ENCODE assay signal across 3 cellular contexts in the genomic region with DNA sequence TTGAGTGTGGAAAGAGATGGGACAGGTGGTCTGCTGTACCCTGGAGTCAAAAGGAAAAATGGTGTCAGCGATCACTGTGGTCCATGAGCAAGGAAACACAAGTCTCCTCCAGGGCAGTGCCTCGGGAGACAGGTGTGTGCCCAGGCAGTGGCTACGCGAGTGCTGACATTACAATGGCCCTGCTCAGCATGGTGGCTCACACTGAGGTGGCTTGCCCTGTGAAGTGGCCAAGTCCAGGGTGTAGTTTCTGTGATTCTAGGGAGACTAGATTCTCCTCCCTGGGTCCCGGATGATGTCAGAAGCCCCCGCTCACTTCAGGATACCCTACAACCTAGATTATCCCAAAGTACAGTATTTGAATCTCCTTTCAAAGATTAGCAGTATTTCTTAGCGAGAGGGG.
"Had no signal": no experiment of that assay in that cellular context is flagged by ENCODE, and none has a peak within 500 bp of the region (broad histone marks: within the 10 kb centered on the region; RNA-seq: fewer than 3 reads in every experiment).

No MANE protein-coding gene starts in this region.

- DNase-seq: GDM1, GF-D8 had no signal

- H3K4me3 ChIP-seq: GM12878 had no signal

- ATAC-seq: GM12878 had no signal
